Comparison of ENCODE assay signal across 1 cellular context in the genomic region with DNA sequence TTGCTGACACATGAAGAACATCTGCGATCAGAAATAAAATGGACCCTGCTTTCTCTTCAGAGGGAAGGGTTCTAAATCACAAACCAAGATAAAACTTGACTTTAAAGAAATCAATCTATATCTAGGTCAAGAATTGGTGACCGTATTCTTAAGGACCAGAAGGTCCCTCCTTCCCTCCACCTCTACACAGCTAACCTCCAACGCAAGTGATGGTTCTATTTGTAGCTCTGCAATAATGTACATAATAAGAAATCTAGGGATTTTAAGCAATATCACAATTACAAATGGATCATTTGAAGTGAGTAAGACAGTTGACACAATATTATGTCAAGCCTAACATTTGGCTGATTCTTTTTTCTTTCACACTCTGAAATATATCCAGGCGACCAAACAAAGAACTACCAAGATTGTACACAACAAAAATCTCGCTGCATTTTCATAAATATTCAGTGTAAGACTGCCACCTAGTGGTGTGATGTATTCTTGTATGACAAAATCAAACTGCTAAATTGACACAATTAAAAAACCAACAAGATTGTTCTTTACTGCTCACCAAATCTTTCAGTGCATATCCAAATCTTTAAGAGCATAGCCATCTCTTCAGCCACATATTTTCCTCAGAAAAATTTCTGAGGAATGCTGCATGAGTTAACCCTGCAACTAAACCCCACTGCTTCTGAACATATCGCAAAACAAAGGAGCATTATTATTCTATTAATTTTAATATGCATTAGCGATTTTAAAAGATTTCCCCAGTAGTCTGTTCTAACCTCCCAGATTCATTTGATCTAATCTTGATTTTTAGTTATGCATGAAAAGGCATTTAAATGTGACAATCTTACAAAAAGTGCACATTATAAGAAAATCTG.
TF ChIP-seq lines count a peak whose summit lies in the region.

No MANE protein-coding gene starts in this region.

TF ChIP-seq in GM23338, 12 proteins besides CTCF, POLR2A, EP300 and RAD21:
- TF ChIP-seq, protein P1, sequence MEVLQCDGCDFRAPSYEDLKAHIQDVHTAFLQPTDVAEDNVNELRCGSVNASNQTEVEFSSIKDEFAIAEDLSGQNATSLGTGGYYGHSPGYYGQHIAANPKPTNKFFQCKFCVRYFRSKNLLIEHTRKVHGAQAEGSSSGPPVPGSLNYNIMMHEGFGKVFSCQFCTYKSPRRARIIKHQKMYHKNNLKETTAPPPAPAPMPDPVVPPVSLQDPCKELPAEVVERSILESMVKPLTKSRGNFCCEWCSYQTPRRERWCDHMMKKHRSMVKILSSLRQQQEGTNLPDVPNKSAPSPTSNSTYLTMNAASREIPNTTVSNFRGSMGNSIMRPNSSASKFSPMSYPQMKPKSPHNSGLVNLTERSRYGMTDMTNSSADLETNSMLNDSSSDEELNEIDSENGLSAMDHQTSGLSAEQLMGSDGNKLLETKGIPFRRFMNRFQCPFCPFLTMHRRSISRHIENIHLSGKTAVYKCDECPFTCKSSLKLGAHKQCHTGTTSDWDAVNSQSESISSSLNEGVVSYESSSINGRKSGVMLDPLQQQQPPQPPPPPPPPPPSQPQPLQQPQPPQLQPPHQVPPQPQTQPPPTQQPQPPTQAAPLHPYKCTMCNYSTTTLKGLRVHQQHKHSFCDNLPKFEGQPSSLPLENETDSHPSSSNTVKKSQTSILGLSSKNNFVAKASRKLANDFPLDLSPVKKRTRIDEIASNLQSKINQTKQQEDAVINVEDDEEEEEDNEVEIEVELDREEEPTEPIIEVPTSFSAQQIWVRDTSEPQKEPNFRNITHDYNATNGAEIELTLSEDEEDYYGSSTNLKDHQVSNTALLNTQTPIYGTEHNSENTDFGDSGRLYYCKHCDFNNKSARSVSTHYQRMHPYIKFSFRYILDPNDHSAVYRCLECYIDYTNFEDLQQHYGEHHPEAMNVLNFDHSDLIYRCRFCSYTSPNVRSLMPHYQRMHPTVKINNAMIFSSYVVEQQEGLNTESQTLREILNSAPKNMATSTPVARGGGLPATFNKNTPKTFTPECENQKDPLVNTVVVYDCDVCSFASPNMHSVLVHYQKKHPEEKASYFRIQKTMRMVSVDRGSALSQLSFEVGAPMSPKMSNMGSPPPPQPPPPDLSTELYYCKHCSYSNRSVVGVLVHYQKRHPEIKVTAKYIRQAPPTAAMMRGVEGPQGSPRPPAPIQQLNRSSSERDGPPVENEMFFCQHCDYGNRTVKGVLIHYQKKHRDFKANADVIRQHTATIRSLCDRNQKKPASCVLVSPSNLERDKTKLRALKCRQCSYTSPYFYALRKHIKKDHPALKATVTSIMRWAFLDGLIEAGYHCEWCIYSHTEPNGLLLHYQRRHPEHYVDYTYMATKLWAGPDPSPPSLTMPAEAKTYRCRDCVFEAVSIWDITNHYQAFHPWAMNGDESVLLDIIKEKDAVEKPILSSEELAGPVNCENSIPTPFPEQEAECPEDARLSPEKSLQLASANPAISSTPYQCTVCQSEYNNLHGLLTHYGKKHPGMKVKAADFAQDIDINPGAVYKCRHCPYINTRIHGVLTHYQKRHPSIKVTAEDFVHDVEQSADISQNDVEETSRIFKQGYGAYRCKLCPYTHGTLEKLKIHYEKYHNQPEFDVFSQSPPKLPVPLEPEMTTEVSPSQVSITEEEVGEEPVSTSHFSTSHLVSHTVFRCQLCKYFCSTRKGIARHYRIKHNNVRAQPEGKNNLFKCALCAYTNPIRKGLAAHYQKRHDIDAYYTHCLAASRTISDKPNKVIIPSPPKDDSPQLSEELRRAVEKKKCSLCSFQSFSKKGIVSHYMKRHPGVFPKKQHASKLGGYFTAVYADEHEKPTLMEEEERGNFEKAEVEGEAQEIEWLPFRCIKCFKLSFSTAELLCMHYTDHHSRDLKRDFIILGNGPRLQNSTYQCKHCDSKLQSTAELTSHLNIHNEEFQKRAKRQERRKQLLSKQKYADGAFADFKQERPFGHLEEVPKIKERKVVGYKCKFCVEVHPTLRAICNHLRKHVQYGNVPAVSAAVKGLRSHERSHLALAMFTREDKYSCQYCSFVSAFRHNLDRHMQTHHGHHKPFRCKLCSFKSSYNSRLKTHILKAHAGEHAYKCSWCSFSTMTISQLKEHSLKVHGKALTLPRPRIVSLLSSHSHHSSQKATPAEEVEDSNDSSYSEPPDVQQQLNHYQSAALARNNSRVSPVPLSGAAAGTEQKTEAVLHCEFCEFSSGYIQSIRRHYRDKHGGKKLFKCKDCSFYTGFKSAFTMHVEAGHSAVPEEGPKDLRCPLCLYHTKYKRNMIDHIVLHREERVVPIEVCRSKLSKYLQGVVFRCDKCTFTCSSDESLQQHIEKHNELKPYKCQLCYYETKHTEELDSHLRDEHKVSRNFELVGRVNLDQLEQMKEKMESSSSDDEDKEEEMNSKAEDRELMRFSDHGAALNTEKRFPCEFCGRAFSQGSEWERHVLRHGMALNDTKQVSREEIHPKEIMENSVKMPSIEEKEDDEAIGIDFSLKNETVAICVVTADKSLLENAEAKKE (CRISPR knock-in tag; IDR thresholded peaks at IDR 0.05): no peak
- TF ChIP-seq ZNF114 (CRISPR knock-in tag; IDR thresholded peaks at IDR 0.05) (no peak), EZH2 (IDR thresholded peaks at IDR 0.05; ENCODE audit: low read depth, unreplicated experiment) (no peak), JUNB (IDR thresholded peaks at IDR 0.05; ENCODE audit: unreplicated experiment) (no peak), EZH2phosphoT487 (IDR thresholded peaks at IDR 0.05; ENCODE audit: unreplicated experiment) (no peak), NANOG (IDR thresholded peaks at IDR 0.05; ENCODE audit: borderline replicate concordance) (no peak), POLR2AphosphoS5 (IDR thresholded peaks at IDR 0.05; ENCODE audit: low read depth) (no peak), CREB1 (CRISPR knock-in tag; IDR thresholded peaks at IDR 0.05; ENCODE audit: low read depth) (no peak), STAT1 (IDR thresholded peaks at IDR 0.05; ENCODE audit: unreplicated experiment) (no peak), ZNF331 (CRISPR knock-in tag; IDR thresholded peaks at IDR 0.05; ENCODE audit: low read depth) (no peak)
- TF ChIP-seq, protein P2, sequence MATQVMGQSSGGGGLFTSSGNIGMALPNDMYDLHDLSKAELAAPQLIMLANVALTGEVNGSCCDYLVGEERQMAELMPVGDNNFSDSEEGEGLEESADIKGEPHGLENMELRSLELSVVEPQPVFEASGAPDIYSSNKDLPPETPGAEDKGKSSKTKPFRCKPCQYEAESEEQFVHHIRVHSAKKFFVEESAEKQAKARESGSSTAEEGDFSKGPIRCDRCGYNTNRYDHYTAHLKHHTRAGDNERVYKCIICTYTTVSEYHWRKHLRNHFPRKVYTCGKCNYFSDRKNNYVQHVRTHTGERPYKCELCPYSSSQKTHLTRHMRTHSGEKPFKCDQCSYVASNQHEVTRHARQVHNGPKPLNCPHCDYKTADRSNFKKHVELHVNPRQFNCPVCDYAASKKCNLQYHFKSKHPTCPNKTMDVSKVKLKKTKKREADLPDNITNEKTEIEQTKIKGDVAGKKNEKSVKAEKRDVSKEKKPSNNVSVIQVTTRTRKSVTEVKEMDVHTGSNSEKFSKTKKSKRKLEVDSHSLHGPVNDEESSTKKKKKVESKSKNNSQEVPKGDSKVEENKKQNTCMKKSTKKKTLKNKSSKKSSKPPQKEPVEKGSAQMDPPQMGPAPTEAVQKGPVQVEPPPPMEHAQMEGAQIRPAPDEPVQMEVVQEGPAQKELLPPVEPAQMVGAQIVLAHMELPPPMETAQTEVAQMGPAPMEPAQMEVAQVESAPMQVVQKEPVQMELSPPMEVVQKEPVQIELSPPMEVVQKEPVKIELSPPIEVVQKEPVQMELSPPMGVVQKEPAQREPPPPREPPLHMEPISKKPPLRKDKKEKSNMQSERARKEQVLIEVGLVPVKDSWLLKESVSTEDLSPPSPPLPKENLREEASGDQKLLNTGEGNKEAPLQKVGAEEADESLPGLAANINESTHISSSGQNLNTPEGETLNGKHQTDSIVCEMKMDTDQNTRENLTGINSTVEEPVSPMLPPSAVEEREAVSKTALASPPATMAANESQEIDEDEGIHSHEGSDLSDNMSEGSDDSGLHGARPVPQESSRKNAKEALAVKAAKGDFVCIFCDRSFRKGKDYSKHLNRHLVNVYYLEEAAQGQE (IDR thresholded peaks at IDR 0.05; ENCODE audit: unreplicated experiment): no peak
- TF ChIP-seq, protein P3, sequence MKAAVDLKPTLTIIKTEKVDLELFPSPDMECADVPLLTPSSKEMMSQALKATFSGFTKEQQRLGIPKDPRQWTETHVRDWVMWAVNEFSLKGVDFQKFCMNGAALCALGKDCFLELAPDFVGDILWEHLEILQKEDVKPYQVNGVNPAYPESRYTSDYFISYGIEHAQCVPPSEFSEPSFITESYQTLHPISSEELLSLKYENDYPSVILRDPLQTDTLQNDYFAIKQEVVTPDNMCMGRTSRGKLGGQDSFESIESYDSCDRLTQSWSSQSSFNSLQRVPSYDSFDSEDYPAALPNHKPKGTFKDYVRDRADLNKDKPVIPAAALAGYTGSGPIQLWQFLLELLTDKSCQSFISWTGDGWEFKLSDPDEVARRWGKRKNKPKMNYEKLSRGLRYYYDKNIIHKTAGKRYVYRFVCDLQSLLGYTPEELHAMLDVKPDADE (IDR thresholded peaks at IDR 0.05): no peak
